ENCODE assay signal across 31 cellular contexts in genomic region chr10:126098216-126098561, GRCh38.
"Had no signal": no experiment of that assay in that cellular context is flagged by ENCODE, and none has a peak within 500 bp of the region (broad histone marks: within the 10 kb centered on the region; RNA-seq: fewer than 3 reads in every experiment).

No MANE protein-coding gene starts in this region.

- H3K36me3 ChIP-seq: adrenal gland, brain microvascular endothelial cell, breast epithelium had no signal

- H3K27ac ChIP-seq: adrenal gland, body of pancreas, brain microvascular endothelial cell, breast epithelium, VCaP had no signal

- H3K9me3 ChIP-seq: adrenal gland, body of pancreas, breast epithelium had no signal

- ATAC-seq: activated CD8-positive, alpha-beta T cell treated with anti-CD3 and anti-CD28 coated beads for 36 hours; activated naive CD4-positive, alpha-beta T cell treated with anti-CD3 and anti-CD28 coated beads, Interleukin-2, amount 50 U/mL, for 72 hours; activated T-cell treated with anti-CD3 and anti-CD28 coated beads, Interleukin-2, amount 50 U/mL, for 4 hours; activated T-cell treated with anti-CD3 and anti-CD28 coated beads, Interleukin-2, amount 50 U/mL, for 72 hours; activated T-helper 17 cell treated with anti-CD3 and anti-CD28 coated beads, Interleukin-2, amount 50 U/mL, for 72 hours; body of pancreas had no signal

- H3K27me3 ChIP-seq: adrenal gland, body of pancreas, brain microvascular endothelial cell, breast epithelium had no signal

- H3K4me1 ChIP-seq: adrenal gland, body of pancreas, breast epithelium had no signal

- H3K4me3 ChIP-seq: adrenal gland, body of pancreas, breast epithelium had no signal

- DNase-seq: activated B cell treated with CpG ODN at 0.5 μM for 24 hours; activated CD4-positive, alpha-beta memory T cell treated with anti-CD3 and anti-CD28 coated beads for 36 hours; activated CD4-positive, alpha-beta T cell treated with anti-CD3 and anti-CD28 coated beads for 4 hours; activated CD4-positive, alpha-beta T cell treated with anti-CD3 and anti-CD28 coated beads, Interleukin-2, amount 10 ng/mL, durations not matched to agents 24 days and 14 days; activated CD4-positive, alpha-beta T cell treated with anti-CD3 and anti-CD28 coated beads, Interleukin-2, amount 50 U/mL, for 1 hour; activated CD4-positive, alpha-beta T cell treated with anti-CD3 and anti-CD28 coated beads, Interleukin-2, amount 50 U/mL, for 4 hours; activated CD4-positive, CD25-positive, alpha-beta regulatory T cell treated with anti-CD3 and anti-CD28 coated beads, Interleukin-2, amount 50 U/mL, for 72 hours; activated CD8-positive, alpha-beta memory T cell treated with anti-CD3 and anti-CD28 coated beads, Interleukin-2, amount 50 U/mL, for 4 hours; activated CD8-positive, alpha-beta T cell treated with anti-CD3 and anti-CD28 coated beads for 36 hours; activated effector memory CD4-positive, alpha-beta T cell treated with anti-CD3 and anti-CD28 coated beads, Interleukin-2, amount 50 U/mL, for 16 hours; activated gamma-delta T cell treated with Interleukin-2 at 50 U/mL for 16 hours; activated naive CD4-positive, alpha-beta T cell; activated naive CD4-positive, alpha-beta T cell treated with anti-CD3 and anti-CD28 coated beads for 36 hours; activated naive CD4-positive, alpha-beta T cell treated with anti-CD3 and anti-CD28 coated beads, Interleukin-2, amount 50 U/mL, for 16 hours; activated naive CD8-positive, alpha-beta T cell treated with anti-CD3 and anti-CD28 coated beads for 36 hours; activated T-cell treated with anti-CD3 and anti-CD28 coated beads for 4 hours; activated T-cell treated with anti-CD3 and anti-CD28 coated beads, Interleukin-2, amount 50 U/mL, for 1 hour; activated T-cell treated with anti-CD3 and anti-CD28 coated beads, Interleukin-2, amount 50 U/mL, for 4 hours; activated T-cell treated with anti-CD3 and anti-CD28 coated beads, Interleukin-2, amount 50 U/mL, for 72 hours; adrenal gland; amniotic stem cell; aorta; body of pancreas; brain microvascular endothelial cell; central memory CD4-positive, alpha-beta T cell; T-helper 1 cell; T-helper 9 cell had no signal
